In the genomic region with DNA sequence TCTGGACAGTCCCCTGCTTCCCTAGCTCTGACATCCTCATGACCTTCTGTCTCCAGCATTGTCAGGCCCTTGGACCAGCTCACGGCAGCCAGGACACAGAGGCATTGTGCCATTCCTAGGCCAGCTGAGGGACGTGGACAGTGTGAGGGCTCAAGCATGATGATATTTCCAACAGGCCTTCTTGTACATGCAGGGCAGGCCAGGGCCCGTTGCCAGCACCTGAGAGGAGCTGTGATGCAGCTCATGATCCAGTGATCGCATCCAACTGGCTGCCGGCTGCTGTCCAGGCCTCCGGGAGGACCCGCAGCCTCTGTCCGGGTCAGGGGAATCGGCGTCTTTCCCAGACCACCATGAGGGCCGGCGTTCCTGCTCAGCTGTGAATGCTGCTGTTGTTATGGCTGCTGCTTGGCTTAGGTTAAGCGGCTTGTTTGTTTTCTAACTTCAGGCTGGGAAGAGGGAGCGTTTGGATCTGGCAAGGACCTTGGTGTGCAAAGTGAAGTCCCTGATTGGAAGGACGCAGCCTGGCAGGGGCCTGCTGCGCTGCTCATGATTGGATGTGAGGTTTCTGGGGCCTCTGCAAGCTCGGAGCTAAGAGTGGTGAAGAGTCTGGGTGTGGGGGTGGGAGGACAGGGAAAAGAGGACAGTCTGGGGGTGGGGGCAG, we compare ENCODE assay signal across 21 cellular contexts. TPM values are rescaled to one million over a fixed set of nuclear protein-coding genes. Genes with fewer than 3 reads are reported as not detected.
DNase-seq lines count a peak whose midpoint lies in the region; ATAC-seq and TF ChIP-seq lines count a peak whose summit lies in the region.
"Had no signal": no experiment of that assay in that cellular context is flagged by ENCODE, and none has a peak within 500 bp of the region (broad histone marks: within the 10 kb centered on the region; RNA-seq: fewer than 3 reads in every experiment).

No MANE protein-coding gene starts in this region.

- H2BK15ac ChIP-seq in neuronal stem cell (ENCODE audit: low read length) = no peak overlapping the region

- no peak overlapping the region for H4K91ac ChIP-seq in neuronal stem cell (ENCODE audit: low read depth, low read length, poor library complexity)

- no peak overlapping the region for H3K4ac ChIP-seq in neuronal stem cell (ENCODE audit: low read length)

- no peak overlapping the region for H2BK120ac ChIP-seq in neuronal stem cell (ENCODE audit: low read depth, low read length)

- H2BK5ac ChIP-seq in neuronal stem cell (ENCODE audit: low read length) = no peak overlapping the region

- H3K27ac ChIP-seq in heart right ventricle = peak overlapping the region; percentile 61 to 86 (median 74)
- no peak overlapping the region for H3K27ac ChIP-seq in neuronal stem cell (replicated peaks; ENCODE audit: low read length)
- H3K27ac ChIP-seq in testis = no peak overlapping the region
- H3K27ac ChIP-seq: brain microvascular endothelial cell, right lobe of liver, vagina had no signal

- TF ChIP-seq CTCF in heart right ventricle (IDR thresholded peaks at IDR 0.05) = no peak
- no peak for TF ChIP-seq CTCF in testis (IDR thresholded peaks at IDR 0.05)

- H4K8ac ChIP-seq in neuronal stem cell (ENCODE audit: low read depth, low read length) = peak overlapping the region; percentile 48

- DNase-seq in cerebellar cortex (ENCODE audit: low spot score) (peak; percentile 57), heart right ventricle (peak; percentile 60 to 77), neuronal stem cell (ENCODE audit: low spot score) (no peak), testis (peak; percentile 83), NCI-H2171 (lab: John Stamatoyannopoulos, UW) (no peak), GM19240 (ENCODE audit: insufficient read length, low spot score) (no peak)
- DNase-seq: activated CD4-positive, alpha-beta T cell treated with anti-CD3 and anti-CD28 coated beads, Interleukin-2, amount 50 U/mL, for 1 hour; brain microvascular endothelial cell; CD4-positive, CD25-positive, alpha-beta regulatory T cell; H9; IMR-90; NCI-H1417 treated with DMSO at 0.1 percent for 48 hours; NCI-H524 treated with DMSO at 0.1 percent for 48 hours; occipital lobe; right lobe of liver; RPMI8226; stimulated activated CD8-positive, alpha-beta memory T cell treated with anti-CD3 and anti-CD28 coated beads, Interleukin-4, amount 100 ng/mL, for 48 hours had no signal

- peak overlapping the region; percentile 64 for H3K18ac ChIP-seq in neuronal stem cell (ENCODE audit: low read length)

- ATAC-seq in heart right ventricle (peak; percentile 65 to 94 (median 81)), HG02981 (IDR thresholded peaks at IDR 0.05; ENCODE audit: unreplicated experiment) (no peak)
- ATAC-seq: right lobe of liver, SK-N-SH treated with all-trans-retinoic acid at 6 μM for 48 hours had no signal

- no peak overlapping the region for H2AFZ ChIP-seq in neuronal stem cell (ENCODE audit: low read length)

- TF ChIP-seq POLR2A in testis (IDR thresholded peaks at IDR 0.05) = no peak

- H3K9me3 ChIP-seq in heart right ventricle = no peaks in the 10 kb centered on the region
- H3K9me3 ChIP-seq in neuronal stem cell (replicated peaks in 1 of 2; ENCODE audit: control insufficient read depth in 2 of 2, insufficient read depth in 1 of 2, low read depth in 1 of 2, low read length in 2 of 2) = peaks cover 0 to 3% of the 10 kb centered on the region in 2 donors
- no peaks in the 10 kb centered on the region for H3K9me3 ChIP-seq in testis
- H3K9me3 ChIP-seq: right lobe of liver, vagina had no signal

- H3K14ac ChIP-seq in neuronal stem cell (ENCODE audit: low read length) = no peak overlapping the region

- H3K4me3 ChIP-seq in heart right ventricle (peak overlapping the region in 2 of 10 donors; percentile 9 to 12), neuronal stem cell (ENCODE audit: low read length in 2 of 2) (no peak overlapping the region), testis (peak overlapping the region in 1 of 2 donors; percentile 18)
- H3K4me3 ChIP-seq: lung, right lobe of liver, vagina had no signal

- H3K4me2 ChIP-seq in neuronal stem cell (ENCODE audit: insufficient read depth, low read length, poor library complexity, severe bottlenecking) = no peak overlapping the region

- no peaks in the 10 kb centered on the region for H3K79me1 ChIP-seq in neuronal stem cell (ENCODE audit: low read depth, low read length)

- H3K36me3 ChIP-seq in heart right ventricle (no peaks in the 10 kb centered on the region), neuronal stem cell (replicated peaks in 1 of 2; ENCODE audit: control insufficient read depth in 2 of 2, insufficient read depth in 2 of 2, low read length in 2 of 2) (no peaks in the 10 kb centered on the region), testis (ENCODE audit: low read depth, missing control alignments) (no peaks in the 10 kb centered on the region)
- H3K36me3 ChIP-seq: brain microvascular endothelial cell, right lobe of liver, vagina had no signal

- WGBS in heart right ventricle, 2 donors = 46 to 55% methylated on average over 17 of the region's 17 CpGs
- WGBS in neuronal stem cell (ENCODE audit: extremely low coverage in 2 of 2, insufficient read length in 2 of 2, insufficient replicate concordance in 1 of 2), 2 donors = no CpG with 5 or more reads among the region's 17 CpGs
- 36 to 37% methylated on average over 8 to 16 of the region's 17 CpGs for WGBS in testis, 2 donors

- H3K23ac ChIP-seq in neuronal stem cell (ENCODE audit: low read depth, low read length, poor library complexity) = peak overlapping the region; percentile 2

- intact Hi-C loops in heart right ventricle (cut with DNase I) = no loop called here
- intact Hi-C loops in testis (cut with DNase I; ENCODE audit: low total_unique reads) = no loop called here

- no peak overlapping the region for H3K9ac ChIP-seq in neuronal stem cell (ENCODE audit: low read depth, low read length, poor library complexity)

- peaks cover 0 to 36% (median 14%) of the 10 kb centered on the region in 9 donors for H3K4me1 ChIP-seq in heart right ventricle
- peaks cover 0 to 5% of the 10 kb centered on the region in 2 donors for H3K4me1 ChIP-seq in neuronal stem cell (ENCODE audit: control insufficient read depth in 2 of 2, insufficient read depth in 1 of 2, low read depth in 1 of 2, low read length in 2 of 2)
- no peaks in the 10 kb centered on the region for H3K4me1 ChIP-seq in testis
- H3K4me1 ChIP-seq: right lobe of liver, vagina had no signal

- no peaks in the 10 kb centered on the region for H3K27me3 ChIP-seq in heart right ventricle
- no peaks in the 10 kb centered on the region for H3K27me3 ChIP-seq in neuronal stem cell (ENCODE audit: control insufficient read depth in 3 of 3, insufficient read depth in 3 of 3, low read depth in 1 of 3, low read length in 3 of 3)
- no peaks in the 10 kb centered on the region for H3K27me3 ChIP-seq in testis
- H3K27me3 ChIP-seq: brain microvascular endothelial cell, right lobe of liver, vagina had no signal

- H2BK12ac ChIP-seq in neuronal stem cell (ENCODE audit: low read length) = no peak overlapping the region

- peak overlapping the region; percentile 8 for H2AK5ac ChIP-seq in neuronal stem cell (ENCODE audit: low read depth, low read length)

RNA-seq across cellular contexts. Expression of a gene that starts 53.8 kb away (rescaled TPM):
- total RNA-seq in heart right ventricle (100 to 1,000 TPM in 3 of 10 donors, 10 to 100 TPM in 7; 41.6 to 117 (median 89.0) TPM), testis (10 to 100 TPM; 83.9 to 89.1 TPM)
- polyA plus RNA-seq in heart right ventricle (10 to 100 TPM in 1 of 2 donors, 1 to 10 TPM in 1; 9.0 to 24.1 TPM), testis (ENCODE audit: insufficient read depth, low read depth, low replicate concordance) (47.3 TPM)
- polyA plus RNA-seq in neuronal stem cell (2013, experiment 1 of 2) = 1.0 TPM
- polyA plus RNA-seq in neuronal stem cell (2013, experiment 2 of 2) = 1.1 TPM

Comparison
In these comparisons a context has a peak if more than half of its experiments do, and no peak if none do; other contexts are left out.
1. DNase-seq: peak in cerebellar cortex (single experiment), heart right ventricle (2 of 2) and testis (single experiment); none in neuronal stem cell (single experiment), NCI-H2171 (single experiment) and GM19240 (single experiment).
2. H3K27ac ChIP-seq: peak in heart right ventricle (10 of 10); none in neuronal stem cell (single experiment) and testis (0 of 2).